ENCODE assay signal across 2 cellular contexts in genomic region chr18:21444465-21445023, GRCh38.
TF ChIP-seq lines count a peak whose summit lies in the region.

No MANE protein-coding gene starts in this region.

TF ChIP-seq in HCT116, 20 proteins besides CTCF, POLR2A, EP300 and RAD21:
- TF ChIP-seq SP1 (IDR thresholded peaks at IDR 0.05; ENCODE audit: low read depth): no peak
- no peak for TF ChIP-seq EGR1 (IDR thresholded peaks at IDR 0.05; ENCODE audit: low read depth)
- TF ChIP-seq YY1 (IDR thresholded peaks at IDR 0.05; ENCODE audit: extremely low read depth, insufficient replicate concordance, low read depth, low read length): no peak
- no peak for TF ChIP-seq EZH2 (IDR thresholded peaks at IDR 0.05)
- no peak for TF ChIP-seq ZNF274 (IDR thresholded peaks at IDR 0.05; ENCODE audit: low read depth, low read length)
- TF ChIP-seq POLR2AphosphoS5 (IDR thresholded peaks at IDR 0.05; ENCODE audit: low read depth, low read length): no peak
- TF ChIP-seq ZFX (IDR thresholded peaks at IDR 0.05): no peak
- TF ChIP-seq, protein P1, sequence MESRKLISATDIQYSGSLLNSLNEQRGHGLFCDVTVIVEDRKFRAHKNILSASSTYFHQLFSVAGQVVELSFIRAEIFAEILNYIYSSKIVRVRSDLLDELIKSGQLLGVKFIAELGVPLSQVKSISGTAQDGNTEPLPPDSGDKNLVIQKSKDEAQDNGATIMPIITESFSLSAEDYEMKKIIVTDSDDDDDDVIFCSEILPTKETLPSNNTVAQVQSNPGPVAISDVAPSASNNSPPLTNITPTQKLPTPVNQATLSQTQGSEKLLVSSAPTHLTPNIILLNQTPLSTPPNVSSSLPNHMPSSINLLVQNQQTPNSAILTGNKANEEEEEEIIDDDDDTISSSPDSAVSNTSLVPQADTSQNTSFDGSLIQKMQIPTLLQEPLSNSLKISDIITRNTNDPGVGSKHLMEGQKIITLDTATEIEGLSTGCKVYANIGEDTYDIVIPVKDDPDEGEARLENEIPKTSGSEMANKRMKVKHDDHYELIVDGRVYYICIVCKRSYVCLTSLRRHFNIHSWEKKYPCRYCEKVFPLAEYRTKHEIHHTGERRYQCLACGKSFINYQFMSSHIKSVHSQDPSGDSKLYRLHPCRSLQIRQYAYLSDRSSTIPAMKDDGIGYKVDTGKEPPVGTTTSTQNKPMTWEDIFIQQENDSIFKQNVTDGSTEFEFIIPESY (IDR thresholded peaks at IDR 0.05; ENCODE audit: extremely low read depth, insufficient replicate concordance, low read length): no peak
- no peak for TF ChIP-seq JUND (IDR thresholded peaks at IDR 0.05)
- TF ChIP-seq SRF (IDR thresholded peaks at IDR 0.05; ENCODE audit: low read depth): no peak

TF ChIP-seq in H1, 55 proteins besides CTCF, POLR2A, EP300 and RAD21:
- TF ChIP-seq EGR1 (IDR thresholded peaks at IDR 0.05; ENCODE audit: borderline replicate concordance, low read depth, low read length) (no peak), POU5F1 (IDR thresholded peaks at IDR 0.05; ENCODE audit: low read depth, low read length) (no peak), SAP30 (IDR thresholded peaks at IDR 0.05; ENCODE audit: insufficient read depth, insufficient replicate concordance, low read length) (no peak), CHD1 (IDR thresholded peaks at IDR 0.05; ENCODE audit: low read depth, low read length) (no peak), BACH1 (IDR thresholded peaks at IDR 0.05; ENCODE audit: low read length) (no peak), SIX5 (IDR thresholded peaks at IDR 0.05; ENCODE audit: low read depth, low read length) (no peak), HDAC2 (IDR thresholded peaks at IDR 0.05; ENCODE audit: borderline replicate concordance in 1 of 2, low read depth in 2 of 2, low read length in 2 of 2) (no peak), EZH2 (IDR thresholded peaks at IDR 0.05; ENCODE audit: low read depth, low read length, severe bottlenecking) (no peak), KDM4A (IDR thresholded peaks at IDR 0.05; ENCODE audit: low read depth, low read length, severe bottlenecking) (no peak), JUND (IDR thresholded peaks at IDR 0.05; ENCODE audit: low read length) (no peak), YY1 (IDR thresholded peaks at IDR 0.05; ENCODE audit: low read depth, low read length) (no peak), ATF3 (IDR thresholded peaks at IDR 0.05; ENCODE audit: insufficient read depth, low read depth, low read length) (no peak), CREB1 (IDR thresholded peaks at IDR 0.05) (no peak), ASH2L (IDR thresholded peaks at IDR 0.05; ENCODE audit: low read length) (no peak), MAFK (IDR thresholded peaks at IDR 0.05; ENCODE audit: low read depth, low read length) (no peak)
